ENCODE assay signal across 27 cellular contexts in the genomic region with DNA sequence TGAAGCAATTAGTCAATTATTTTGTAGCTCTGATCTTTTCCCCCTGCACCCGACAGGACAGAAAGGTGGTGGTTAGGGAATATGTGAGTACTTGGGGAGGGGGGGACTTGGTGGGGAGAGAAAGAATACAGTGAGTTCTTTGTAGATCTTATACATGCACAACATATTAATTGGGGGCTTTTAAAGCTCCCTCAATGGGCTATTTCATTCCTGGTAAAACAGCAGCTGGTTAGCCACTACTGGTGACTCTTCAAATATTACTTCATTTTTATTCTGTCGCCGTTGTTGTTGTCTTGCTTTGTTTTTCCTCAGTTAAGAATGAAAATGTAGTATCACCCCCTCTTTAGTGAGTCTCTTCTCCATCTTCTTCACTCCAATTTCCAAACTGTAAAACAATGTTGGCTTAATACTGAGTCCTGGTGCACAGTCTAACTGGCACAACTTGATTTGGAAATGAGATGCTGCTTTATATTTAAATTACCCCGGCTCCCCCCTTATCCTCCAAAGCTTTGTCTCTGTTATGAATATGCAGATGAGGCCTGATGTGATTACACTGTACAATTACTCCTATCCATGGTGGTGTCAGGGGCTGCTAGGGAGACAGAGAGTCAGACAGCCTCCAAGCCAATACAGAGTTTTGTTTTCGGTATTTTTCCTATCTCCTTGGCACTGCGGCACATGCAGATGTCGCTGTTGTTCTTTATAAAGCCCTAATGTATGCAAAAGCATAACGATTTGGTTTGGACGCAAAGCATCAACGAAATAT.
DNase-seq lines count a peak whose midpoint lies in the region; ATAC-seq and TF ChIP-seq lines count a peak whose summit lies in the region.
"Had no signal": no experiment of that assay in that cellular context is flagged by ENCODE, and none has a peak within 500 bp of the region (broad histone marks: within the 10 kb centered on the region; RNA-seq: fewer than 3 reads in every experiment).

No MANE protein-coding gene starts in this region.

- H3K27me3 ChIP-seq in heart left ventricle: no peaks in the 10 kb centered on the region
- H3K27me3 ChIP-seq: body of pancreas, neural progenitor cell, uterus had no signal

- intact Hi-C loops in heart left ventricle (cut with DNase I): no loop called here

- DNase-seq in LNCaP clone FGC (ENCODE audit: low read depth): no peak
- peak in 50 of 58 donors; percentile 4 to 91 (median 59) for DNase-seq in anterior cingulate cortex (lab: John Stamatoyannopoulos, UW)
- DNase-seq in hippocampal formation (lab: John Stamatoyannopoulos, UW): peak; percentile 81 to 98
- peak; percentile 99 for DNase-seq in pons (ENCODE audit: low spot score)
- no peak for DNase-seq in heart left ventricle
- DNase-seq: activated CD4-positive, alpha-beta T cell treated with anti-CD3 and anti-CD28 coated beads for 36 hours; activated T-cell treated with anti-CD3 and anti-CD28 coated beads for 4 hours; body of pancreas; Karpas-422; lower lobe of right lung; NCI-H1092; NCI-H187 treated with DMSO at 0.1 percent for 48 hours; NCI-H774; psoas muscle; stimulated activated CD4-positive, alpha-beta T cell treated with anti-CD3 and anti-CD28 coated beads, Interleukin-15, amount 100 ng/mL, for 24 hours; stimulated activated naive CD4-positive, alpha-beta T cell; uterus had no signal

- H3K4me3 ChIP-seq in LNCaP clone FGC (ENCODE audit: low read depth, low read length): no peak overlapping the region
- no peak overlapping the region for H3K4me3 ChIP-seq in heart left ventricle
- H3K4me3 ChIP-seq: body of pancreas, HAP-1, lower lobe of right lung, neural progenitor cell, psoas muscle, thoracic aorta, uterus had no signal

- ATAC-seq in heart left ventricle (no peak), HG02623 (IDR thresholded peaks at IDR 0.05; ENCODE audit: unreplicated experiment) (no peak), HG03460 (IDR thresholded peaks at IDR 0.05; ENCODE audit: unreplicated experiment) (no peak), HG03439 (IDR thresholded peaks at IDR 0.05; ENCODE audit: unreplicated experiment) (no peak)
- ATAC-seq: activated CD4-positive, alpha-beta T cell treated with anti-CD3 and anti-CD28 coated beads for 36 hours; activated naive CD4-positive, alpha-beta T cell treated with anti-CD3 and anti-CD28 coated beads, Interleukin-2, amount 50 U/mL, for 72 hours; body of pancreas; HepG2; lower lobe of right lung; psoas muscle; SK-N-SH treated with all-trans-retinoic acid at 6 μM for 48 hours had no signal

- H3K4me1 ChIP-seq in heart left ventricle: no peaks in the 10 kb centered on the region
- H3K4me1 ChIP-seq: body of pancreas, lower lobe of right lung, neural progenitor cell, psoas muscle, uterus had no signal

- H3K36me3 ChIP-seq in heart left ventricle: no peaks in the 10 kb centered on the region
- H3K36me3 ChIP-seq: HAP-1, lower lobe of right lung, thoracic aorta, uterus had no signal

- 90 to 93% (median 91%) methylated on average over 10 of the region's 10 CpGs for WGBS in heart left ventricle, 4 donors

- TF ChIP-seq CTCF in LNCaP clone FGC (IDR thresholded peaks at IDR 0.05; ENCODE audit: control insufficient read depth, extremely low read depth, insufficient read depth) (peak; percentile 46), heart left ventricle (IDR thresholded peaks at IDR 0.05) (no peak)

- H3K9me3 ChIP-seq in heart left ventricle: peaks cover 0 to 22% (median 2%) of the 10 kb centered on the region in 12 donors
- H3K9me3 ChIP-seq: body of pancreas had no signal

- H3K27ac ChIP-seq in heart left ventricle: no peak overlapping the region
- H3K27ac ChIP-seq: body of pancreas, C4-2B, lower lobe of right lung, neural progenitor cell, psoas muscle, thoracic aorta, uterus had no signal

- no peak for TF ChIP-seq POLR2A in heart left ventricle (IDR thresholded peaks at IDR 0.05)

Comparison
In these comparisons a context has a peak if more than half of its experiments do, and no peak if none do; other contexts are left out.
1. DNase-seq: peak in anterior cingulate cortex (50 of 58), hippocampal formation (2 of 2) and pons (single experiment); none in LNCaP clone FGC (single experiment) and heart left ventricle (0 of 5).